In the genomic region with DNA sequence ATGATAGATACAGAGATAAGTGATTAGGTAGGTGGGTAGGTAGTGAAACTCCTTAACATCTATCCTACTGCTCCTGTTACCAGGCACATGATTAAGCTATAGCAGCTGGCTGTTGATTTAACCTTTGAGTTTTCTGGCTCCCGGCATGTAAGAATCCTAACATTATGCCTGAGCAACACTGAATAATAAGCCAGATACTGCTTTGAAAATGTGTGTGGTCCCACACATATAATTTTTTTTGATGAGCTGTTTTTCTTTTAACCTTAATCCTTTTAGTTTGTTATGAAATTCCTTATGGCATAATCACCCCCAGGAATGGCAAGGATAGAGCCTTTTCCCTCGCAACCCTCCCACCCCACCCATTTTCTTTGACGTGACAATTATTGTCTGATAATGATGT, we compare ENCODE assay signal across 16 cellular contexts.
DNase-seq lines count a peak whose midpoint lies in the region; ATAC-seq, FAIRE-seq and TF ChIP-seq lines count a peak whose summit lies in the region.
"Had no signal": no experiment of that assay in that cellular context is flagged by ENCODE, and none has a peak within 500 bp of the region (broad histone marks: within the 10 kb centered on the region; RNA-seq: fewer than 3 reads in every experiment).

No MANE protein-coding gene starts in this region.

- peak overlapping the region; percentile 69 for H2AFZ ChIP-seq in keratinocyte (ENCODE audit: control insufficient read depth, low read length)

- peak overlapping the region; percentile 59 for H3K4me2 ChIP-seq in keratinocyte (ENCODE audit: control insufficient read depth, extremely low read depth, insufficient read depth, low read depth, low read length)

- H3K27me3 ChIP-seq in keratinocyte (ENCODE audit: control insufficient read depth, extremely low read depth, insufficient read depth, low read length) (no peaks in the 10 kb centered on the region), aorta (ENCODE audit: control insufficient read depth in 1 of 2, insufficient read depth in 2 of 2, low read length in 1 of 2) (no peaks in the 10 kb centered on the region)
- H3K27me3 ChIP-seq: heart left ventricle had no signal

- 85 to 87% methylated on average over 3 of the region's 3 CpGs for WGBS in aorta, 2 donors

- no peak for TF ChIP-seq CTCF in keratinocyte (optimal IDR thresholded peaks at IDR 0.05 in 1 of 3, IDR thresholded peaks at IDR 0.05 in 1 of 3, conservative IDR thresholded peaks at IDR 0.05 in 1 of 3; ENCODE audit: extremely low read depth in 1 of 3, insufficient read depth in 2 of 3, low read length in 3 of 3)
- no peak for TF ChIP-seq CTCF in omental fat pad (IDR thresholded peaks at IDR 0.05)

- H4K20me1 ChIP-seq in keratinocyte (ENCODE audit: control insufficient read depth, extremely low read depth, insufficient read depth, low read length), result no peaks in the 10 kb centered on the region

- intact Hi-C loops in aorta (cut with DNase I), result no loop called here

- H3K27ac ChIP-seq in keratinocyte (ENCODE audit: control insufficient read depth, insufficient read depth, low read length), result peak overlapping the region; percentile 87
- no peak overlapping the region for H3K27ac ChIP-seq in aorta (ENCODE audit: low read depth in 1 of 2, low read length in 2 of 2)
- H3K27ac ChIP-seq: heart left ventricle had no signal

- H3K4me1 ChIP-seq in keratinocyte (ENCODE audit: control insufficient read depth, extremely low read depth, insufficient read depth, low read length), result peaks cover 73% of the 10 kb centered on the region
- no peaks in the 10 kb centered on the region for H3K4me1 ChIP-seq in aorta (ENCODE audit: control insufficient read depth in 1 of 2, insufficient read depth in 2 of 2, low read length in 2 of 2)

- H3K9me3 ChIP-seq in keratinocyte (ENCODE audit: control insufficient read depth, low read depth, low read length) (no peaks in the 10 kb centered on the region), aorta (ENCODE audit: control insufficient read depth, low read length) (no peaks in the 10 kb centered on the region)
- H3K9me3 ChIP-seq: heart left ventricle had no signal

- FAIRE-seq in keratinocyte (lab: Jason Lieb, UNC), result peak; percentile 69

- ATAC-seq in omental fat pad (ENCODE audit: low FRiP score) (no peak), aorta (ENCODE audit: low FRiP score) (no peak)
- ATAC-seq: activated CD4-positive, alpha-beta T cell treated with anti-CD3 and anti-CD28 coated beads for 36 hours; heart left ventricle; T-cell had no signal

- H3K4me3 ChIP-seq in keratinocyte (ENCODE audit: control insufficient read depth in 2 of 3, extremely low read depth in 1 of 3, insufficient read depth in 2 of 3, low read depth in 1 of 3, low read length in 3 of 3) (peak overlapping the region in 1 of 3 experiments; percentile 29), aorta (ENCODE audit: low read length in 2 of 2) (no peak overlapping the region)
- H3K4me3 ChIP-seq: heart left ventricle had no signal

- H3K36me3 ChIP-seq in keratinocyte (ENCODE audit: control insufficient read depth in 2 of 2, extremely low read depth in 1 of 2, insufficient read depth in 2 of 2, low read length in 2 of 2) (no peaks in the 10 kb centered on the region), aorta (ENCODE audit: control insufficient read depth in 1 of 2, insufficient read depth in 2 of 2, low read length in 1 of 2) (no peaks in the 10 kb centered on the region)
- H3K36me3 ChIP-seq: heart left ventricle had no signal

- no peaks in the 10 kb centered on the region for H3K79me2 ChIP-seq in keratinocyte (ENCODE audit: control insufficient read depth, insufficient read depth, low read length)

- in situ Hi-C loops in ACHN (cut with HindIII; ENCODE audit: low pct_ligation_motif_present, low pct_unique_long_range_greater_than_20kb, low sequenced_read_pairs), result no loop called here

- no peaks in the 10 kb centered on the region for H3K9me1 ChIP-seq in keratinocyte (ENCODE audit: control insufficient read depth, extremely low read depth, insufficient read depth, low read length)

- H3K9ac ChIP-seq in keratinocyte (ENCODE audit: control insufficient read depth, extremely low read depth, insufficient read depth, low read length), result peak overlapping the region; percentile 36

- DNase-seq in ACHN (peak; percentile 23), HS-27A (ENCODE audit: low read depth) (peak; percentile 66), SW 1271 (lab: John Stamatoyannopoulos, UW) (peak; percentile 13 to 74), keratinocyte (ENCODE audit: low read depth, low spot score) (no peak), omental fat pad (ENCODE audit: low spot score) (no peak), nucleus accumbens (lab: John Stamatoyannopoulos, UW) (no peak), aorta (no peak), ureter (ENCODE audit: low spot score) (no peak)
- DNase-seq: activated CD4-positive, alpha-beta T cell treated with anti-CD3 and anti-CD28 coated beads for 36 hours; DMS79 treated with DMSO at 0.1 percent for 48 hours; effector CD4-positive, alpha-beta T cell; heart left ventricle; NCI-H1436 treated with DMSO at 0.1 percent for 48 hours; NK-92 treated with Interleukin-12 subunit alpha and Interleukin-12 subunit beta, amount 100 ng/mL, for 24 hours; stimulated activated CD4-positive, alpha-beta T cell treated with anti-CD3 and anti-CD28 coated beads, Interleukin-1b, Interleukin-23, amount 100 ng/mL, for 48 hours; T-cell had no signal

- dilution Hi-C loops in keratinocyte (cut with MboI; ENCODE audit: extremely low pct_ligation_motif_present, low sequenced_read_pairs), result no loop called here

Comparison
In these comparisons a context has a peak if more than half of its experiments do, and no peak if none do; other contexts are left out.
1. DNase-seq: peak in ACHN (single experiment), HS-27A (single experiment) and SW 1271 (2 of 2); none in keratinocyte (single experiment), omental fat pad (single experiment), nucleus accumbens (0 of 56), aorta (0 of 2) and ureter (single experiment).